Comparison of ENCODE assay signal across 27 cellular contexts in genomic region chr2:7089284-7089683, GRCh38.
"Had no signal": no experiment of that assay in that cellular context is flagged by ENCODE, and none has a peak within 500 bp of the region (broad histone marks: within the 10 kb centered on the region; RNA-seq: fewer than 3 reads in every experiment).

No MANE protein-coding gene starts in this region.

- H3K27me3 Mint-ChIP-seq: dendritic cell treated with granulocyte-macrophage colony-stimulating factor and Interleukin-4, amounts not matched to agents 40 ng/mL and 50 ng/mL, for 4 days had no signal

- H3K9me3 Mint-ChIP-seq: endodermal cell had no signal

- H3K36me3 ChIP-seq: colonic mucosa, esophagus squamous epithelium, gastrocnemius medialis, heart right ventricle, left lung, lower lobe of right lung had no signal

- H3K27ac Mint-ChIP-seq: dendritic cell treated with granulocyte-macrophage colony-stimulating factor and Interleukin-4, amounts not matched to agents 40 ng/mL and 50 ng/mL, for 4 days; effector memory CD8-positive, alpha-beta T cell; endodermal cell; mesothelial cell of epicardium; naive B cell had no signal

- H3K4me1 Mint-ChIP-seq: endodermal cell, naive B cell had no signal

- FAIRE-seq: endometrium, islet of Langerhans, keratinocyte had no signal

- H3K4me3 Mint-ChIP-seq: dendritic cell treated with granulocyte-macrophage colony-stimulating factor and Interleukin-4, amounts not matched to agents 40 ng/mL and 50 ng/mL, for 4 days; effector memory CD8-positive, alpha-beta T cell; endodermal cell; mesothelial cell of epicardium; naive B cell had no signal

- H3K27me3 ChIP-seq: colonic mucosa, esophagus squamous epithelium, gastrocnemius medialis, heart right ventricle, left lung had no signal

- ATAC-seq: effector memory CD8-positive, alpha-beta T cell; esophagus mucosa; gastrocnemius medialis; heart right ventricle; left cardiac atrium; left lung; left ventricle myocardium superior; lower lobe of right lung; mucosa of descending colon had no signal

- H3K27ac ChIP-seq: colonic mucosa, epithelial cell of prostate, esophagus squamous epithelium, gastrocnemius medialis, heart right ventricle, left lung, lower lobe of right lung had no signal

- H3K9me3 ChIP-seq: colonic mucosa, gastrocnemius medialis, lower lobe of right lung had no signal

- H3K4me1 ChIP-seq: colonic mucosa, esophagus squamous epithelium, gastrocnemius medialis, heart right ventricle, left lung, lower lobe of right lung had no signal

- H3K4me3 ChIP-seq: colonic mucosa, esophagus squamous epithelium, gastrocnemius medialis, heart right ventricle, left lung, lower lobe of right lung, mucosa of descending colon had no signal

- DNase-seq: colonic mucosa; cortex of kidney; effector CD8-positive, alpha-beta T cell; effector memory CD8-positive, alpha-beta T cell; endodermal cell; erythroblast; esophagus squamous epithelium; foreskin fibroblast; foreskin melanocyte; gastrocnemius medialis; glutamatergic neuron; heart right ventricle; hippocampal formation; left cardiac atrium; left lung; left ventricle myocardium superior; lower lobe of right lung; mesenchymal stem cell; mucosa of descending colon; naive B cell had no signal
